ENCODE assay signal across 9 cellular contexts in the genomic region with DNA sequence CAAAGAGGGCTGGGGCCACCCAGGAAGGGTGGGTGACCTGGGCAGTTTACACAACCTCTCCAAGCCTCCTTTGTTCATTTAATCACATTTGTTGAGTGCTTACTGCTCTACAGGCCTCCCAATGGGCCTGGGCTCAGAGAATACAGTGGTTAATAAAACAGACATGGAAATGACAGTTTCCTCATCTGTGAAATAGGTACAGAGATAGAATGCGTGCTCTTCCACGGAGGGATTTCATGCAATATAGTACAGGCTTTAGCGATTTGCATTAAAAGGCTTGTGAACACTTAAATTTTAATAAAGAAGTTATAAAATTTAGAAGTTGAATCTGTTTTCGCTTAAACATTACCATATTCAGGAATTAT. TPM values are rescaled to one million over a fixed set of nuclear protein-coding genes. Genes with fewer than 3 reads are reported as not detected.
A peak's percentile ranks its signal among the peaks of the same experiment; 100 is the strongest.
DNase-seq lines count a peak whose midpoint lies in the region; ATAC-seq and TF ChIP-seq lines count a peak whose summit lies in the region.
"Had no signal": no experiment of that assay in that cellular context is flagged by ENCODE, and none has a peak within 500 bp of the region (broad histone marks: within the 10 kb centered on the region; RNA-seq: fewer than 3 reads in every experiment).

No MANE protein-coding gene starts in this region.

- no peak overlapping the region for H2BK15ac ChIP-seq in H9 (ENCODE audit: low read depth, low read length)

- TF ChIP-seq CTCF in H9 (conservative IDR thresholded peaks at IDR 0.05) = no peak
- no peak for TF ChIP-seq CTCF in RWPE1 (conservative IDR thresholded peaks at IDR 0.05; ENCODE audit: low read depth)
- no peak for TF ChIP-seq CTCF in esophagus squamous epithelium (IDR thresholded peaks at IDR 0.05)
- no peak for TF ChIP-seq CTCF in psoas muscle (IDR thresholded peaks at IDR 0.05)
- TF ChIP-seq CTCF in ovary (IDR thresholded peaks at IDR 0.05) = no peak

- peak overlapping the region in 2 of 3 experiments; percentile 85 to 96; a peak in 2 of 7 replicates for H3K27ac Mint-ChIP-seq in H9
- H3K27ac Mint-ChIP-seq: dendritic cell treated with granulocyte-macrophage colony-stimulating factor and Interleukin-4, amounts not matched to agents 40 ng/mL and 50 ng/mL, for 4 days had no signal

- H3K79me2 ChIP-seq in H9 (ENCODE audit: insufficient read depth, low read length) = no peaks in the 10 kb centered on the region

- no peaks in the 10 kb centered on the region; a peak in 1 of 5 replicates for H3K9me3 Mint-ChIP-seq in H9
- H3K9me3 Mint-ChIP-seq: dendritic cell treated with granulocyte-macrophage colony-stimulating factor and Interleukin-4, amounts not matched to agents 40 ng/mL and 50 ng/mL, for 4 days had no signal

- POLR2A ChIA-PET in RWPE1 (lab: Yijun Ruan, JAX; ENCODE audit: low non-redundant PET) = interaction anchor here (0.6 kb wide), 1 partner anchor 970 kb away, joined by 3 read pairs; no protein-coding TSS in a partner anchor

- DNase-seq in H9 (no peak), RWPE1 (ENCODE audit: low spot score) (no peak), esophagus squamous epithelium (lab: John Stamatoyannopoulos, UW) (no peak), psoas muscle (no peak), mesenteric fat pad (ENCODE audit: low spot score) (no peak), ovary (no peak)

- H3K27ac ChIP-seq in H9 (ENCODE audit: insufficient read length, low read depth, low read length) (no peak overlapping the region), RWPE1 (peak overlapping the region; percentile 99), esophagus squamous epithelium (peak overlapping the region; percentile 84 to 92 (median 86)), psoas muscle (no peak overlapping the region), ovary (peak overlapping the region in 1 of 2 donors; percentile 79)

- no peak overlapping the region for H3T11ph ChIP-seq in H9 (ENCODE audit: low read length)

- no peaks in the 10 kb centered on the region for H4K20me1 ChIP-seq in H9 (ENCODE audit: control insufficient read depth, insufficient read depth, insufficient read length)

- H3K4me3 Mint-ChIP-seq in H9 = peak overlapping the region; percentile 69 to 81

- H3K4me1 ChIP-seq in H9 (ENCODE audit: insufficient read depth, low read length) (peaks cover 8% of the 10 kb centered on the region), esophagus squamous epithelium (peaks cover 11 to 47% (median 17%) of the 10 kb centered on the region in 3 donors), psoas muscle (no peaks in the 10 kb centered on the region), ovary (ENCODE audit: insufficient read depth) (peaks cover 3% of the 10 kb centered on the region)

- H3K4me3 ChIP-seq in esophagus squamous epithelium = peak overlapping the region; percentile 54 to 80 (median 67)
- peak overlapping the region; percentile 62 for H3K4me3 ChIP-seq in psoas muscle
- no peak overlapping the region for H3K4me3 ChIP-seq in ovary

- H2AFZ ChIP-seq in H9 (ENCODE audit: low read length) = no peak overlapping the region

- H3K56ac ChIP-seq in H9 (ENCODE audit: insufficient read length, low read depth, low read length) = no peak overlapping the region

- intact Hi-C loops in esophagus squamous epithelium (cut with DNase I) (no loop called here), psoas muscle (cut with DNase I) (no loop called here), ovary (cut with DNase I) (no loop called here)

- H3K18ac ChIP-seq in H9 (ENCODE audit: insufficient read length, low read depth, low read length) = no peak overlapping the region

- TF ChIP-seq POLR2A in esophagus squamous epithelium (IDR thresholded peaks at IDR 0.05) (no peak), ovary (IDR thresholded peaks at IDR 0.05) (no peak)

- ATAC-seq in psoas muscle = no peak
- no peak for ATAC-seq in GM21423 (IDR thresholded peaks at IDR 0.05; ENCODE audit: unreplicated experiment)

- H3K79me1 ChIP-seq in H9 (ENCODE audit: insufficient read depth, low read depth, low read length, poor library complexity, severe bottlenecking) = no peaks in the 10 kb centered on the region

- no peak overlapping the region for H4K91ac ChIP-seq in H9 (ENCODE audit: insufficient read length, low read depth, low read length)

- H3K23me2 ChIP-seq in H9 (ENCODE audit: insufficient read length, low read depth, low read length, poor library complexity, severe bottlenecking) = peaks cover 9% of the 10 kb centered on the region

- H3K14ac ChIP-seq in H9 (ENCODE audit: insufficient read depth, low read length) = peak overlapping the region; percentile 57; the same call in 1 of the 2 replicates

- no peak overlapping the region for H2BK20ac ChIP-seq in H9 (ENCODE audit: low read depth, low read length, poor library complexity, severe bottlenecking)

- H3K9me3 ChIP-seq in H9 (ENCODE audit: control insufficient read depth, low read depth, low read length) = no peaks in the 10 kb centered on the region
- H3K9me3 ChIP-seq in esophagus squamous epithelium = no peaks in the 10 kb centered on the region
- no peaks in the 10 kb centered on the region for H3K9me3 ChIP-seq in psoas muscle
- no peaks in the 10 kb centered on the region for H3K9me3 ChIP-seq in ovary
- H3K9me3 ChIP-seq: testis had no signal

- H2BK5ac ChIP-seq in H9 (ENCODE audit: insufficient read length, low read length) = no peak overlapping the region

- H3K36me3 ChIP-seq in esophagus squamous epithelium = peaks cover 0 to 10% (median 0%) of the 10 kb centered on the region in 3 donors
- H3K36me3 ChIP-seq in psoas muscle (ENCODE audit: insufficient read depth in 1 of 2, low read depth in 1 of 2) = no peaks in the 10 kb centered on the region
- no peaks in the 10 kb centered on the region for H3K36me3 ChIP-seq in ovary

- no peak for TF ChIP-seq EP300 in ovary (IDR thresholded peaks at IDR 0.05)

- CTCF ChIA-PET in RWPE1 (lab: Yijun Ruan, JAX) = no interaction called here

- peaks cover 35 to 41% of the 10 kb centered on the region in 2 experiments for H3K4me1 Mint-ChIP-seq in H9

- H3K4ac ChIP-seq in H9 (ENCODE audit: low read depth, low read length) = no peak overlapping the region

- no peak overlapping the region for H3K23ac ChIP-seq in H9 (ENCODE audit: insufficient read length, low read depth, low read length)

- H3K36me3 Mint-ChIP-seq in H9 (ENCODE audit: insufficient read depth in 1 of 3, low read depth in 3 of 3) = peaks cover 3 to 8% (median 6%) of the 10 kb centered on the region in 3 experiments; a peak in 4 of 7 replicates

- peak overlapping the region; percentile 71 for H3K4me2 ChIP-seq in H9 (ENCODE audit: insufficient read depth, insufficient read length, low read length)

- H3K27me3 ChIP-seq in H9 (ENCODE audit: insufficient read depth, low read length) (peaks cover 4% of the 10 kb centered on the region; the same call in 1 of the 2 replicates), esophagus squamous epithelium (peaks cover 0 to 32% (median 0%) of the 10 kb centered on the region in 4 donors), psoas muscle (ENCODE audit: insufficient read depth in 3 of 3, low read length in 2 of 3) (peaks cover 0 to 38% (median 0%) of the 10 kb centered on the region in 3 donors), ovary (no peaks in the 10 kb centered on the region)
- H3K27me3 ChIP-seq: testis had no signal

- peaks cover 30% of the 10 kb centered on the region for H3K27me3 Mint-ChIP-seq in H9 (ENCODE audit: low read depth)

- H3K9ac ChIP-seq in H9 (ENCODE audit: extremely low read depth, insufficient read length, low read length) = no peak overlapping the region

- no peak overlapping the region for H4K8ac ChIP-seq in H9 (replicated peaks; ENCODE audit: insufficient read length, low read depth, low read length)

- no peak overlapping the region for H4K5ac ChIP-seq in H9 (ENCODE audit: insufficient read length, low read depth, low read length)

- WGBS in H9 (ENCODE audit: extremely low coverage, insufficient read length, low lambda C conversion rate) = no CpG with 5 or more reads among the region's 4 CpGs
- 87 to 91% methylated on average over 4 of the region's 4 CpGs for WGBS in esophagus squamous epithelium, 2 donors
- WGBS in psoas muscle, 3 donors = 92 to 94% (median 93%) methylated on average over 4 of the region's 4 CpGs
- WGBS in ovary, 3 donors = 95 to 96% (median 96%) methylated on average over 4 of the region's 4 CpGs

- no peak overlapping the region for H2BK120ac ChIP-seq in H9 (ENCODE audit: low read depth, low read length, poor library complexity, severe bottlenecking)

- H2AK5ac ChIP-seq in H9 (ENCODE audit: insufficient read length, low read length) = no peak overlapping the region

- no peak overlapping the region for H2BK12ac ChIP-seq in H9 (ENCODE audit: insufficient read length, low read depth, low read length)

RNA-seq across cellular contexts. Expression of a gene that starts 0.8 kb away (rescaled TPM):
- 9.6 and 9.7 TPM in 2 replicates for total RNA-seq in H9 (2021)
- total RNA-seq in esophagus squamous epithelium = 10 to 100 TPM; 19.3 to 53.5 (median 25.8) TPM
- total RNA-seq in psoas muscle = 1 to 10 TPM in 1 of 4 donors, under 1 TPM in 3; 0.13 to 1.0 (median 0.38) TPM
- polyA plus RNA-seq in psoas muscle = under 1 TPM; 0.03 to 0.06 (median 0.04) TPM
- 1.2 TPM for total RNA-seq in mesenteric fat pad
- total RNA-seq in ovary = 10 to 100 TPM in 1 of 7 donors, 1 to 10 TPM in 6; 1.1 to 10.4 (median 5.9) TPM
- 1 to 10 TPM; 2.2 to 4.7 TPM for polyA plus RNA-seq in ovary

Comparison
In these comparisons a context has a peak if more than half of its experiments do, and no peak if none do; other contexts are left out.
1. H3K27ac ChIP-seq: peak in RWPE1 (single experiment) and esophagus squamous epithelium (4 of 4); none in H9 (single experiment) and psoas muscle (single experiment).